Comparison of ENCODE assay signal across 1 cellular context in genomic region chr2:186599186-186599778, GRCh38.
TF ChIP-seq lines count a peak whose summit lies in the region.

No MANE protein-coding gene starts in this region.

TF ChIP-seq in H1, 55 proteins besides CTCF, POLR2A, EP300 and RAD21:
- no peak for TF ChIP-seq HDAC6 (IDR thresholded peaks at IDR 0.05; ENCODE audit: low read depth, low read length)
- TF ChIP-seq MAX (IDR thresholded peaks at IDR 0.05) = no peak
- no peak for TF ChIP-seq SUZ12 (IDR thresholded peaks at IDR 0.05; ENCODE audit: low read length)
- TF ChIP-seq SP4 (IDR thresholded peaks at IDR 0.05; ENCODE audit: low read length) = no peak
- TF ChIP-seq TBP (IDR thresholded peaks at IDR 0.05; ENCODE audit: low read depth, low read length) = no peak
- TF ChIP-seq SP2 (IDR thresholded peaks at IDR 0.05; ENCODE audit: low read length) = no peak
- no peak for TF ChIP-seq ATF3 (IDR thresholded peaks at IDR 0.05; ENCODE audit: insufficient read depth, low read depth, low read length)
- TF ChIP-seq ATF2 (IDR thresholded peaks at IDR 0.05; ENCODE audit: low read length) = no peak
- TF ChIP-seq TAF1 (IDR thresholded peaks at IDR 0.05; ENCODE audit: low read depth, low read length) = no peak
- TF ChIP-seq RNF2 (IDR thresholded peaks at IDR 0.05; ENCODE audit: borderline replicate concordance, low read depth, low read length, missing control alignments, poor library complexity, severe bottlenecking) = no peak
- no peak for TF ChIP-seq EGR1 (IDR thresholded peaks at IDR 0.05; ENCODE audit: borderline replicate concordance, low read depth, low read length)
- TF ChIP-seq CHD2 (IDR thresholded peaks at IDR 0.05; ENCODE audit: low read length) = no peak
